In genomic region chr18:24341361-24341760, GRCh38 we compare ENCODE assay signal across 33 cellular contexts.
"Had no signal": no experiment of that assay in that cellular context is flagged by ENCODE, and none has a peak within 500 bp of the region (broad histone marks: within the 10 kb centered on the region; RNA-seq: fewer than 3 reads in every experiment).

No MANE protein-coding gene starts in this region.

- H3K9me3 ChIP-seq: Peyer's patch had no signal

- ATAC-seq: activated CD8-positive, alpha-beta memory T cell treated with anti-CD3 and anti-CD28 coated beads, Interleukin-2, amount 10 ng/mL, durations not matched to agents 7 days and 5 days; activated naive CD8-positive, alpha-beta T cell treated with anti-CD3 and anti-CD28 coated beads, Interleukin-2, amount 50 U/mL, for 24 hours; PC-3; Right ventricle myocardium inferior had no signal

- H3K4me3 ChIP-seq: cardiac muscle cell, Peyer's patch, SK-N-MC had no signal

- H3K27ac ChIP-seq: brain microvascular endothelial cell, cardiac muscle cell, Peyer's patch, RWPE1, SK-N-MC, WERI-Rb-1 had no signal

- H3K4me1 ChIP-seq: Peyer's patch had no signal

- H3K27me3 ChIP-seq: brain microvascular endothelial cell, cardiac muscle cell, Peyer's patch had no signal

- DNase-seq: activated CD4-positive, alpha-beta memory T cell treated with anti-CD3 and anti-CD28 coated beads, Interleukin-2, amount 10 ng/mL, durations not matched to agents 7 days and 5 days; activated CD4-positive, alpha-beta T cell treated with anti-CD3 and anti-CD28 coated beads for 1 hour; activated CD4-positive, alpha-beta T cell treated with anti-CD3 and anti-CD28 coated beads for 48 hours; activated CD4-positive, CD25-positive, alpha-beta regulatory T cell; activated CD8-positive, alpha-beta memory T cell treated with anti-CD3 and anti-CD28 coated beads for 24 hours; activated CD8-positive, alpha-beta memory T cell treated with anti-CD3 and anti-CD28 coated beads, Interleukin-2, amount 10 ng/mL, durations not matched to agents 7 days and 5 days; activated CD8-positive, alpha-beta memory T cell treated with anti-CD3 and anti-CD28 coated beads, Interleukin-2, amount 50 U/mL, for 48 hours; activated effector memory CD4-positive, alpha-beta T cell treated with Interleukin-2 at 50 U/mL for 16 hours; activated naive CD4-positive, alpha-beta T cell treated with anti-CD3 and anti-CD28 coated beads, Interleukin-2, amount 10 ng/mL, durations not matched to agents 7 days and 5 days; activated naive CD8-positive, alpha-beta T cell treated with anti-CD3 and anti-CD28 coated beads, Interleukin-2, amount 50 U/mL, for 24 hours; activated T-cell treated with anti-CD3 and anti-CD28 coated beads, Interleukin-2, amount 50 U/mL, for 48 hours; amniotic stem cell; aorta; brain microvascular endothelial cell; NCI-H1105; NCI-H1417 treated with DMSO at 0.1 percent for 48 hours; NCI-H187 treated with DMSO at 0.1 percent for 48 hours; NCI-H2081; NCI-H2171 treated with DMSO at 0.1 percent for 48 hours; NCI-H2227 treated with DMSO at 0.1 percent for 48 hours; NCI-H446; NCI-H524; NCI-H69; NK-92 treated with Interleukin-12 subunit alpha and Interleukin-12 subunit beta, amount 100 ng/mL, for 24 hours; PC-3; Peyer's patch; SIG-M5; T1000; WERI-Rb-1 had no signal

- H3K36me3 ChIP-seq: brain microvascular endothelial cell, cardiac muscle cell, Peyer's patch, WERI-Rb-1 had no signal
